Comparison of ENCODE assay signal across 9 cellular contexts in the genomic region with DNA sequence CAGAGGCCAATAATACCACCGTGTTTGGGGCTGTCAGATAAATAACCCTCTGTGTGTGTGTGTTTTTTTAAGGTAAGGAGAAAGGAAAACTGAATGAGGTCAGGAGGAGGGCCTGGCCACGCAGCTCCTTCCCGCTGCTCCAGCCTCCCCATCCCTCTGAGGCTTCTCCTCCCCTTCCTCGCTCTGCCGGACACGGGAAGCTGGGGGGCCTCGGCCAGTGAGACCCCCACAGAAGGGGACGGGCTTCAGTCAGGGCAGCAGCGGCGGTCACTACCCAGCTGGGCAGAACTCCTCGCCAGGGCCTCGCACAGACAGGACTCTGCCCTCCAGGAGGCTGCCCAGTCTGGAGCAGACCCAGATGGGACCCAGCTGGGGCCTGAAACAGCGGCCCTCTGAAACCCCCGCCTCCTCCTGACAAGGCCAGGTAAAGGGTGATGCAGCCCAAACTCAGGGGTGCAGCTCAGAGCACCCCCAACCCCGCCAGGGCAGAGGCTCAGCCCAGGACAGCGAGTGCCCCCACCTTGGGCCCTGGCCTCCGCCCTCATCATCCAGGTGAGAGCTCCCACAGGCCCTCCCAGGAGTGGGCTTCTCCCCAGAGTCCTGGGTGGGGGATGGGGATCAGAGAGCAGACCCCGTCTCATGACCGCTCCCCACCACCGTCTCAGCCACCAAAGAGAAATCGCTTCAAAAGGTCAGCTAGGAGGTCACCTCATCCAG. TPM values are rescaled to one million over a fixed set of nuclear protein-coding genes. Genes with fewer than 3 reads are reported as not detected.
DNase-seq lines count a peak whose midpoint lies in the region; ATAC-seq, FAIRE-seq and TF ChIP-seq lines count a peak whose summit lies in the region.
"Had no signal": no experiment of that assay in that cellular context is flagged by ENCODE, and none has a peak within 500 bp of the region (broad histone marks: within the 10 kb centered on the region; RNA-seq: fewer than 3 reads in every experiment).

No MANE protein-coding gene starts in this region.

- intact Hi-C loops in left ventricle myocardium inferior (cut with micrococcal nuclease) = no loop called here
- intact Hi-C loops in sigmoid colon (cut with DNase I) = loop anchor here (1.0 kb wide), 1 partner anchor 23 kb away; no protein-coding TSS in a partner anchor
- intact Hi-C loops in posterior vena cava (cut with DNase I) = no loop called here

- H3K4me1 ChIP-seq in left ventricle myocardium inferior (peaks cover 64% of the 10 kb centered on the region), sigmoid colon (peaks cover 0 to 32% (median 26%) of the 10 kb centered on the region in 4 donors)

- H3K9me3 ChIP-seq in left ventricle myocardium inferior (replicated peaks) (no peaks in the 10 kb centered on the region), sigmoid colon (no peaks in the 10 kb centered on the region)

- H3K36me3 ChIP-seq in left ventricle myocardium inferior (peaks cover 30% of the 10 kb centered on the region), sigmoid colon (no peaks in the 10 kb centered on the region)

- ATAC-seq in GM18505 (IDR thresholded peaks at IDR 0.05; ENCODE audit: unreplicated experiment) = no peak

- peak overlapping the region; percentile 77 for H3K4me3 ChIP-seq in left ventricle myocardium inferior
- H3K4me3 ChIP-seq in sigmoid colon = peak overlapping the region in 3 of 4 donors; percentile 34 to 40 (median 38)

- no peak; the same call in none of the 2 replicates for TF ChIP-seq CTCF in VCaP (conservative IDR thresholded peaks at IDR 0.05)
- peak; percentile 23 for TF ChIP-seq CTCF in left ventricle myocardium inferior (IDR thresholded peaks at IDR 0.05; ENCODE audit: borderline replicate concordance)
- TF ChIP-seq CTCF in sigmoid colon (IDR thresholded peaks at IDR 0.05) = no peak

- peak overlapping the region; percentile 93 for H3K27ac ChIP-seq in VCaP
- H3K27ac ChIP-seq in left ventricle myocardium inferior (replicated peaks) = peak overlapping the region; percentile 94
- no peak overlapping the region for H3K27ac ChIP-seq in sigmoid colon

- DNase-seq in GM12892 (ENCODE audit: insufficient read length) = no peak
- no peak for DNase-seq in left ventricle myocardium inferior
- DNase-seq in sigmoid colon = peak; percentile 65
- DNase-seq in cerebellum (ENCODE audit: low spot score) = no peak
- DNase-seq in posterior vena cava (ENCODE audit: low spot score) = no peak
- DNase-seq in OCI-M1 (lab: John Stamatoyannopoulos, UW) = no peak

- FAIRE-seq in GM12892 (lab: Jason Lieb, UNC) = peak; percentile 65

- TF ChIP-seq POLR2A in GM12892 (IDR thresholded peaks at IDR 0.05; ENCODE audit: low read depth, low read length) = no peak
- TF ChIP-seq POLR2A in sigmoid colon (IDR thresholded peaks at IDR 0.05) = no peak
- TF ChIP-seq POLR2A in GM18505 (IDR thresholded peaks at IDR 0.05; ENCODE audit: borderline replicate concordance, extremely low read depth, insufficient read depth, insufficient read length) = no peak

- TF ChIP-seq EP300 in sigmoid colon (IDR thresholded peaks at IDR 0.05) = no peak

- WGBS in sigmoid colon, 2 donors = 35 to 49% methylated on average over 21 of the region's 21 CpGs

- peaks cover 67% of the 10 kb centered on the region for H3K27me3 ChIP-seq in left ventricle myocardium inferior (ENCODE audit: low read depth)
- H3K27me3 ChIP-seq in sigmoid colon = peaks cover 31 to 62% (median 46%) of the 10 kb centered on the region in 3 donors

RNA-seq across cellular contexts. Expression of gene EEF1A2, which starts 2.3 kb away (rescaled TPM):
- 1.2 TPM for polyA plus RNA-seq in GM12892 (2012; ENCODE audit: missing spikeins)
- total RNA-seq in left ventricle myocardium inferior (1,286 TPM), sigmoid colon (10 to 100 TPM in 2 of 4 donors, 1 to 10 TPM in 2; 4.6 to 14.3 (median 11.0) TPM), cerebellum (78.4 TPM), posterior vena cava (1 to 10 TPM in 1 of 2 donors, under 1 TPM in 1; 0.42 to 2.6 TPM)
- 1 to 10 TPM; 2.8 to 7.8 (median 4.2) TPM for polyA plus RNA-seq in sigmoid colon

RNA-seq across cellular contexts. Expression of gene PPDPF, which starts 24.0 kb away (rescaled TPM):
- 15.9 TPM for polyA plus RNA-seq in GM12892 (2012; ENCODE audit: missing spikeins)
- total RNA-seq in left ventricle myocardium inferior (371 TPM), sigmoid colon (100 to 1,000 TPM in 3 of 4 donors, 10 to 100 TPM in 1; 82.8 to 244 (median 146) TPM), cerebellum (48.6 TPM), posterior vena cava (100 to 1,000 TPM; 172 to 331 TPM)
- polyA plus RNA-seq in sigmoid colon = 1,000 to 10,000 TPM in 2 of 3 donors, 100 to 1,000 TPM in 1; 658 to 1,688 (median 1,153) TPM

RNA-seq across cellular contexts. Expression of gene KCNQ2, which starts 24.1 kb away (rescaled TPM):
- 2.7 TPM for polyA plus RNA-seq in GM12892 (2012; ENCODE audit: missing spikeins)
- total RNA-seq in left ventricle myocardium inferior (2.3 TPM), sigmoid colon (1 to 10 TPM in 2 of 4 donors, under 1 TPM in 1, not detected in 1; 0.95 to 4.2 (median 1.4) TPM), cerebellum (116 TPM), posterior vena cava (not detected)
- under 1 TPM in 1 of 3 donors, not detected in 2; 0.83 TPM for polyA plus RNA-seq in sigmoid colon

RNA-seq across cellular contexts. Expression of gene PTK6, which starts 40.6 kb away (rescaled TPM):
- 0.72 TPM for polyA plus RNA-seq in GM12892 (2012; ENCODE audit: missing spikeins)
- total RNA-seq in left ventricle myocardium inferior = not detected
- under 1 TPM in 2 of 4 donors, not detected in 2; 0.28 to 0.36 TPM for total RNA-seq in sigmoid colon
- 10 to 100 TPM; 59.5 to 80.7 (median 73.3) TPM for polyA plus RNA-seq in sigmoid colon
- total RNA-seq in cerebellum = not detected
- total RNA-seq in posterior vena cava = under 1 TPM in 1 of 2 donors, not detected in 1; 0.60 TPM
- total RNA-seq: temporal lobe had no signal

RNA-seq across cellular contexts. Expression of gene SRMS, which starts 51.0 kb away (rescaled TPM):
- not detected for polyA plus RNA-seq in GM12892 (2012; ENCODE audit: missing spikeins)
- total RNA-seq in left ventricle myocardium inferior = not detected
- not detected for total RNA-seq in sigmoid colon
- 1 to 10 TPM in 1 of 3 donors, under 1 TPM in 1, not detected in 1; 0.19 to 2.4 TPM for polyA plus RNA-seq in sigmoid colon
- total RNA-seq in cerebellum = not detected
- not detected for total RNA-seq in posterior vena cava
- total RNA-seq: temporal lobe had no signal

Comparison
In these comparisons a context has a peak if more than half of its experiments do, and no peak if none do; other contexts are left out.
1. H3K27ac ChIP-seq: peak in VCaP (single experiment) and left ventricle myocardium inferior (single experiment); none in sigmoid colon (0 of 4).
2. RNA of gene EEF1A2, which starts 2.3 kb away (total RNA-seq): 1,286 TPM in left ventricle myocardium inferior (single experiment); 78.4 TPM in cerebellum (single experiment), 4.6 to 14.3 TPM in sigmoid colon and 0.42 to 2.6 TPM in posterior vena cava; every median in the first group is over 10 times any median in the second.
3. RNA of gene KCNQ2, which starts 24.1 kb away (total RNA-seq): 116 TPM in cerebellum (single experiment); 2.3 TPM in left ventricle myocardium inferior (single experiment), 0.95 to 4.2 TPM in sigmoid colon and not detected in posterior vena cava; every median in the first group is over 10 times any median in the second.